Comparison of ENCODE assay signal across 21 cellular contexts in genomic region chr18:2348003-2348402, GRCh38.
A peak's percentile ranks its signal among the peaks of the same experiment; 100 is the strongest.
DNase-seq lines count a peak whose midpoint lies in the region; ATAC-seq, FAIRE-seq and TF ChIP-seq lines count a peak whose summit lies in the region.
"Had no signal": no experiment of that assay in that cellular context is flagged by ENCODE, and none has a peak within 500 bp of the region (broad histone marks: within the 10 kb centered on the region; RNA-seq: fewer than 3 reads in every experiment).

No MANE protein-coding gene starts in this region.

- DNase-seq in NCI-H2171 treated with DMSO at 0.1 percent for 48 hours (lab: John Stamatoyannopoulos, UW) (peak; percentile 27), NCI-H2171 (lab: John Stamatoyannopoulos, UW) (no peak), MV-4-11 (lab: John Stamatoyannopoulos, UW) (peak; percentile 75), OCI-M1 (lab: John Stamatoyannopoulos, UW) (peak; percentile 46), urothelium cell line (ENCODE audit: low spot score) (no peak), cerebellar cortex (ENCODE audit: low spot score) (no peak), right atrium auricular region (ENCODE audit: low spot score) (no peak)
- DNase-seq: AML-193; Caco-2; CD4-positive, alpha-beta T cell; DMS153; DMS79; GDM1; H9 had no signal

- no peak for ATAC-seq in GM18909 (IDR thresholded peaks at IDR 0.05; ENCODE audit: poor library complexity, unreplicated experiment)
- ATAC-seq: A549 had no signal

- H3K27ac ChIP-seq in right atrium auricular region, result no peak overlapping the region
- H3K27ac ChIP-seq: 22Rv1, A549, C4-2B had no signal

- no peaks in the 10 kb centered on the region for H3K9me3 ChIP-seq in right atrium auricular region
- H3K9me3 ChIP-seq: A549, Caco-2 had no signal

- H3K36me3 ChIP-seq in right atrium auricular region, result no peaks in the 10 kb centered on the region

- no peaks in the 10 kb centered on the region for H3K4me1 ChIP-seq in right atrium auricular region
- H3K4me1 ChIP-seq: A549, Caco-2 had no signal

- no peak overlapping the region for H3K4me3 ChIP-seq in right atrium auricular region
- H3K4me3 ChIP-seq: A549 had no signal

- FAIRE-seq in urothelium cell line (lab: Jason Lieb, UNC), result peak; percentile 17
- FAIRE-seq: A549, GM19239, H1, HTR-8/SVneo had no signal

- no peak for TF ChIP-seq CTCF in right atrium auricular region (IDR thresholded peaks at IDR 0.05)

- H3K27me3 ChIP-seq in right atrium auricular region, result no peaks in the 10 kb centered on the region

Comparison
In these comparisons a context has a peak if more than half of its experiments do, and no peak if none do; other contexts are left out.
1. DNase-seq: peak in NCI-H2171 treated with DMSO at 0.1 percent for 48 hours (single experiment), MV-4-11 (single experiment) and OCI-M1 (single experiment); none in NCI-H2171 (single experiment), urothelium cell line (single experiment), cerebellar cortex (single experiment) and right atrium auricular region (single experiment).